In genomic region chr5:132770476-132771159, GRCh38 we compare ENCODE assay signal across 1 cellular context.
TF ChIP-seq lines count a peak whose summit lies in the region.

No MANE protein-coding gene starts in this region.

TF ChIP-seq in HepG2, 621 proteins besides CTCF, POLR2A, EP300 and RAD21:
- TF ChIP-seq, protein P1, sequence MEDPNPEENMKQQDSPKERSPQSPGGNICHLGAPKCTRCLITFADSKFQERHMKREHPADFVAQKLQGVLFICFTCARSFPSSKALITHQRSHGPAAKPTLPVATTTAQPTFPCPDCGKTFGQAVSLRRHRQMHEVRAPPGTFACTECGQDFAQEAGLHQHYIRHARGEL (CRISPR knock-in tag; IDR thresholded peaks at IDR 0.05): no peak
- TF ChIP-seq, protein P2, sequence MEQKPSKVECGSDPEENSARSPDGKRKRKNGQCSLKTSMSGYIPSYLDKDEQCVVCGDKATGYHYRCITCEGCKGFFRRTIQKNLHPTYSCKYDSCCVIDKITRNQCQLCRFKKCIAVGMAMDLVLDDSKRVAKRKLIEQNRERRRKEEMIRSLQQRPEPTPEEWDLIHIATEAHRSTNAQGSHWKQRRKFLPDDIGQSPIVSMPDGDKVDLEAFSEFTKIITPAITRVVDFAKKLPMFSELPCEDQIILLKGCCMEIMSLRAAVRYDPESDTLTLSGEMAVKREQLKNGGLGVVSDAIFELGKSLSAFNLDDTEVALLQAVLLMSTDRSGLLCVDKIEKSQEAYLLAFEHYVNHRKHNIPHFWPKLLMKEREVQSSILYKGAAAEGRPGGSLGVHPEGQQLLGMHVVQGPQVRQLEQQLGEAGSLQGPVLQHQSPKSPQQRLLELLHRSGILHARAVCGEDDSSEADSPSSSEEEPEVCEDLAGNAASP (CRISPR knock-in tag; IDR thresholded peaks at IDR 0.05; ENCODE audit: borderline replicate concordance): no peak
- TF ChIP-seq TARDBP (CRISPR knock-in tag; IDR thresholded peaks at IDR 0.05): no peak
- TF ChIP-seq ZMYM2 (CRISPR knock-in tag; IDR thresholded peaks at IDR 0.05): no peak
- no peak for TF ChIP-seq POGZ (CRISPR knock-in tag; IDR thresholded peaks at IDR 0.05)
